In the genomic region with DNA sequence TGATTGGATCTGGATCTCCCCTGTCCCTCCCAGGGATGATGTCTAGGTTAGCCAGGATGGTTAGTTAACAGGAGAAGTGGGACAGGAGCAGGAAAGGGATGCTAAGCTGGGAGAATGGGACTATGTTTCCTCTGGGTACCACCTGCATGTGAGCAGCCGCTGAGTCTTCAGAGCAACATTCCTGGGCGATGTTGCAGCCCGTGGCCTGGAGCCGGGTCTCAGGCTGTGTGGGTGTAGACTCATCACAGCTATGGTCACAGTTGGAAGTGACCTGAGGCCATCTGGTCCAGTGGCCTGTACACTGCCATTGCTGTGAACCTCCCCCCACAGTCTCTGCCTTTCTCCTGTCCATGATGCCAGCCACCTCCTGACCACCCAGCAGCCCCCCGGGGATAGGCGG, we compare ENCODE assay signal across 21 cellular contexts.
A peak's percentile ranks its signal among the peaks of the same experiment; 100 is the strongest.
DNase-seq lines count a peak whose midpoint lies in the region; ATAC-seq and TF ChIP-seq lines count a peak whose summit lies in the region.
"Had no signal": no experiment of that assay in that cellular context is flagged by ENCODE, and none has a peak within 500 bp of the region (broad histone marks: within the 10 kb centered on the region; RNA-seq: fewer than 3 reads in every experiment).

No MANE protein-coding gene starts in this region.

- no peak overlapping the region for H4K8ac ChIP-seq in trophoblast cell (ENCODE audit: low read depth, low read length)

- H3K9ac ChIP-seq in DND-41 (ENCODE audit: low read depth, low read length) (no peak overlapping the region), trophoblast cell (ENCODE audit: low read length) (no peak overlapping the region)
- H3K9ac ChIP-seq: BLaER1 had no signal

- H3K27ac ChIP-seq in DND-41 (ENCODE audit: low read length) (no peak overlapping the region), RWPE2 (ENCODE audit: poor library complexity, severe bottlenecking) (no peak overlapping the region), trophoblast cell (ENCODE audit: low read depth, low read length) (no peak overlapping the region)
- H3K27ac ChIP-seq: BLaER1, SJSA1 had no signal

- no peak for TF ChIP-seq CTCF in DND-41 (IDR thresholded peaks at IDR 0.05; ENCODE audit: borderline replicate concordance, extremely low read depth, low read length, poor library complexity, severe bottlenecking)
- TF ChIP-seq CTCF in RWPE2 (IDR thresholded peaks at IDR 0.05; ENCODE audit: poor library complexity, severe bottlenecking) = no peak
- no peak for TF ChIP-seq CTCF in mesothelial cell of epicardium (IDR thresholded peaks at IDR 0.05; ENCODE audit: unreplicated experiment)

- no peaks in the 10 kb centered on the region for H3K36me3 Mint-ChIP-seq in stimulated activated memory B cell treated with anti-CD40 and anti-IgM and Interleukin-4, amounts not matched to agents 10 μg/mL and 1 μg/mL and 100 μg/mL, for 72 hours
- H3K36me3 Mint-ChIP-seq in mesothelial cell of epicardium = no peaks in the 10 kb centered on the region

- no peaks in the 10 kb centered on the region for H3K79me1 ChIP-seq in trophoblast cell (ENCODE audit: low read length)

- H3K4me3 ChIP-seq in DND-41 (ENCODE audit: low read depth in 1 of 2, low read length in 2 of 2) (no peak overlapping the region), RWPE2 (ENCODE audit: severe bottlenecking) (no peak overlapping the region), trophoblast cell (ENCODE audit: low read depth, low read length) (no peak overlapping the region)
- H3K4me3 ChIP-seq: BLaER1, GM23338, K562, SJSA1 had no signal

- H4K91ac ChIP-seq in trophoblast cell (ENCODE audit: low read depth, low read length) = no peak overlapping the region

- no peaks in the 10 kb centered on the region for H3K9me3 ChIP-seq in DND-41 (ENCODE audit: insufficient read depth, low read length, severe bottlenecking)
- H3K9me3 ChIP-seq in RWPE2 (ENCODE audit: severe bottlenecking) = no peaks in the 10 kb centered on the region
- H3K9me3 ChIP-seq in trophoblast cell (ENCODE audit: insufficient read depth, low read depth, low read length) = peaks cover 2% of the 10 kb centered on the region

- H3K27me3 Mint-ChIP-seq in stimulated activated memory B cell treated with anti-CD40 and anti-IgM and Interleukin-4, amounts not matched to agents 10 μg/mL and 1 μg/mL and 100 μg/mL, for 72 hours = no peaks in the 10 kb centered on the region
- peaks cover 27% of the 10 kb centered on the region for H3K27me3 Mint-ChIP-seq in mesothelial cell of epicardium (ENCODE audit: low read depth)

- H3K4me3 Mint-ChIP-seq in stimulated activated memory B cell treated with anti-CD40 and anti-IgM and Interleukin-4, amounts not matched to agents 10 μg/mL and 1 μg/mL and 100 μg/mL, for 72 hours = no peak overlapping the region
- no peak overlapping the region for H3K4me3 Mint-ChIP-seq in mesothelial cell of epicardium
- H3K4me3 Mint-ChIP-seq: CD4-positive, alpha-beta memory T cell; GM23338 had no signal

- no peak overlapping the region for H2AK5ac ChIP-seq in trophoblast cell (ENCODE audit: low read length)

- DNase-seq in DND-41 (no peak), HCEC 1CT (peak; percentile 13), RWPE2 (ENCODE audit: low spot score) (no peak), trophoblast cell (peak; percentile 61 to 64), GM19238 (ENCODE audit: insufficient read length, low spot score) (no peak), mesothelial cell of epicardium (ENCODE audit: low spot score in 2 of 2, unreplicated experiment in 2 of 2) (no peak)
- DNase-seq: CD4-positive, alpha-beta memory T cell; DMS53; MV-4-11; NCI-H1694 treated with DMSO at 0.1 percent for 48 hours; NCI-H2107; NCI-H226; NCI-H524; NCI-H82; OCI-M1 had no signal

- peaks cover 30% of the 10 kb centered on the region for H3K4me1 ChIP-seq in DND-41 (ENCODE audit: insufficient read depth, low read length)
- no peaks in the 10 kb centered on the region for H3K4me1 ChIP-seq in RWPE2 (ENCODE audit: insufficient read depth, poor library complexity, severe bottlenecking)
- H3K4me1 ChIP-seq in trophoblast cell (ENCODE audit: control insufficient read depth in 1 of 2, insufficient read depth in 2 of 2, low read length in 2 of 2) = no peaks in the 10 kb centered on the region
- H3K4me1 ChIP-seq: SJSA1 had no signal

- no peak overlapping the region for H4K12ac ChIP-seq in trophoblast cell (ENCODE audit: low read depth, low read length)

- H3K14ac ChIP-seq in trophoblast cell (ENCODE audit: low read length) = no peak overlapping the region

- no peak overlapping the region for H3K27ac Mint-ChIP-seq in stimulated activated memory B cell treated with anti-CD40 and anti-IgM and Interleukin-4, amounts not matched to agents 10 μg/mL and 1 μg/mL and 100 μg/mL, for 72 hours
- H3K27ac Mint-ChIP-seq in mesothelial cell of epicardium = no peak overlapping the region
- H3K27ac Mint-ChIP-seq: GM23338 had no signal

- H2BK120ac ChIP-seq in trophoblast cell (ENCODE audit: insufficient read depth, low read length, poor library complexity) = no peak overlapping the region

- no peaks in the 10 kb centered on the region for H4K20me1 ChIP-seq in DND-41 (ENCODE audit: insufficient read depth, low read length)
- H4K20me1 ChIP-seq: BLaER1 had no signal

- H3K36me3 ChIP-seq in DND-41 (ENCODE audit: insufficient read depth, low read length) (no peaks in the 10 kb centered on the region), RWPE2 (ENCODE audit: low read depth) (no peaks in the 10 kb centered on the region), trophoblast cell (ENCODE audit: control insufficient read depth in 1 of 2, insufficient read depth in 2 of 2, low read length in 2 of 2) (no peaks in the 10 kb centered on the region)
- H3K36me3 ChIP-seq: BLaER1, SJSA1 had no signal

- no peaks in the 10 kb centered on the region for H3K27me3 ChIP-seq in DND-41 (ENCODE audit: insufficient read depth, low read length, poor library complexity)
- peaks cover 36% of the 10 kb centered on the region for H3K27me3 ChIP-seq in RWPE2 (ENCODE audit: insufficient read depth, poor library complexity, severe bottlenecking)
- H3K27me3 ChIP-seq in trophoblast cell (ENCODE audit: insufficient read depth, low read length) = no peaks in the 10 kb centered on the region
- H3K27me3 ChIP-seq: BLaER1, SJSA1 had no signal

- no peak overlapping the region for H2BK5ac ChIP-seq in trophoblast cell (ENCODE audit: low read depth, low read length, poor library complexity)

- H2BK12ac ChIP-seq in trophoblast cell (ENCODE audit: low read length) = no peak overlapping the region

- peaks cover 4% of the 10 kb centered on the region for H3K4me1 Mint-ChIP-seq in stimulated activated memory B cell treated with anti-CD40 and anti-IgM and Interleukin-4, amounts not matched to agents 10 μg/mL and 1 μg/mL and 100 μg/mL, for 72 hours
- peaks cover 3% of the 10 kb centered on the region for H3K4me1 Mint-ChIP-seq in mesothelial cell of epicardium
- H3K4me1 Mint-ChIP-seq: GM23338 had no signal

- H2AFZ ChIP-seq in DND-41 (ENCODE audit: low read depth, low read length) (no peak overlapping the region), trophoblast cell (ENCODE audit: insufficient read depth, low read length, poor library complexity) (no peak overlapping the region)
- H2AFZ ChIP-seq: GM23338 had no signal

- no peaks in the 10 kb centered on the region for H3K79me2 ChIP-seq in DND-41 (ENCODE audit: insufficient read depth, low read length)
- H3K79me2 ChIP-seq in trophoblast cell (ENCODE audit: control insufficient read depth, insufficient read depth, low read length, poor library complexity) = no peaks in the 10 kb centered on the region

- H3K18ac ChIP-seq in trophoblast cell (ENCODE audit: low read length) = no peak overlapping the region

- no peak overlapping the region for H3K4ac ChIP-seq in trophoblast cell (ENCODE audit: low read depth, low read length)

- WGBS in trophoblast cell (ENCODE audit: extremely low coverage, insufficient coverage, insufficient read length) = no CpG with 5 or more reads among the region's 6 CpGs

- H3K9me3 Mint-ChIP-seq in stimulated activated memory B cell treated with anti-CD40 and anti-IgM and Interleukin-4, amounts not matched to agents 10 μg/mL and 1 μg/mL and 100 μg/mL, for 72 hours = peaks cover 3% of the 10 kb centered on the region
- H3K9me3 Mint-ChIP-seq in mesothelial cell of epicardium = peaks cover 11% of the 10 kb centered on the region

- H3K4me2 ChIP-seq in DND-41 (ENCODE audit: insufficient read depth, low read length) (no peak overlapping the region), trophoblast cell (ENCODE audit: low read length) (no peak overlapping the region)
- H3K4me2 ChIP-seq: BLaER1, GM23338 had no signal

- no peak overlapping the region for H3K23ac ChIP-seq in trophoblast cell (ENCODE audit: low read length)

- ATAC-seq in DND-41 (ENCODE audit: insufficient read depth, low read depth) = 0 out of 3 replicates have a peak, but pooled peaks have one; percentile 19
- peak; percentile 17; the same call in 1 of the 3 replicates for ATAC-seq in RWPE2 (ENCODE audit: low read depth)
- ATAC-seq in HG03521 (IDR thresholded peaks at IDR 0.05; ENCODE audit: unreplicated experiment) = no peak
- no peak for ATAC-seq in stimulated activated memory B cell treated with anti-CD40 and anti-IgM and Interleukin-4, amounts not matched to agents 10 μg/mL and 1 μg/mL and 100 μg/mL, for 72 hours
- ATAC-seq: GM23338, K562 had no signal

Comparison
In these comparisons a context has a peak if more than half of its experiments do, and no peak if none do; other contexts are left out.
1. ATAC-seq: peak in DND-41 (single experiment) and RWPE2 (single experiment); none in HG03521 (single experiment) and stimulated activated memory B cell treated with anti-CD40 and anti-IgM and Interleukin-4, amounts not matched to agents 10 μg/mL and 1 μg/mL and 100 μg/mL, for 72 hours (single experiment).
2. DNase-seq: peak in HCEC 1CT (single experiment) and trophoblast cell (2 of 2); none in DND-41 (single experiment), RWPE2 (single experiment), GM19238 (single experiment) and mesothelial cell of epicardium (0 of 2).